ENCODE assay signal across 21 cellular contexts in the genomic region with DNA sequence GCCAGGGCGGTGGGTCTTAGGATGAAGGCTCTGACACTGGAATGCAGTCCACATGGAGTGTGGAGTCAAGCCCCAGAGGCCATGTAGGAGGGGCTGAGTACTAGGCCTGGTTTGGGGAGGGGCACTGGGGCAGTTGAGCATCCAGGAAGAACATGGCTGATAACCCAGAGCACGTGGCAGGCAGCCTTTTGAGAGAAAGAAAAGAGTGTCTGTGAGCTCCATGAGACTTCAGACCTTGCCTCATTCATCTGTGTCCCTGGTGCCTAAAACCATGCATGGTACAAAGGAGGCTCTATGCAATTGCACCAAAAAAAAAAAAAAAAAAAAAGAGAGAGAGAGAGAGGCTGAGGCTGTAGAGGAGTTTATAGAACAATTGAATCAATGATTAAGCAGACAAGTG. TPM values are rescaled to one million over a fixed set of nuclear protein-coding genes. Genes with fewer than 3 reads are reported as not detected.
DNase-seq lines count a peak whose midpoint lies in the region; ATAC-seq and TF ChIP-seq lines count a peak whose summit lies in the region.
"Had no signal": no experiment of that assay in that cellular context is flagged by ENCODE, and none has a peak within 500 bp of the region (broad histone marks: within the 10 kb centered on the region; RNA-seq: fewer than 3 reads in every experiment).

No MANE protein-coding gene starts in this region.

- no peaks in the 10 kb centered on the region for H3K9me3 ChIP-seq in RWPE2 (ENCODE audit: severe bottlenecking)
- H3K9me3 ChIP-seq in hepatocyte (ENCODE audit: low read depth) = no peaks in the 10 kb centered on the region
- H3K9me3 ChIP-seq: BLaER1, HAP-1 had no signal

- H3K27ac ChIP-seq in RWPE2 (ENCODE audit: poor library complexity, severe bottlenecking) = no peak overlapping the region
- no peak overlapping the region for H3K27ac ChIP-seq in hepatocyte
- no peak overlapping the region for H3K27ac ChIP-seq in mesendoderm (ENCODE audit: low read depth, low read length)
- H3K27ac ChIP-seq: BLaER1, GM23248 had no signal

- 0 out of 2 replicates have a peak, but pooled peaks cover 6% of the 10 kb centered on the region for H3K36me3 ChIP-seq in RWPE2 (ENCODE audit: low read depth)
- no peaks in the 10 kb centered on the region for H3K36me3 ChIP-seq in hepatocyte (replicated peaks; ENCODE audit: insufficient read depth, low read depth)
- H3K36me3 ChIP-seq in mesendoderm (ENCODE audit: control insufficient read depth, insufficient read depth, low read length) = no peaks in the 10 kb centered on the region

- H3K4me3 ChIP-seq in RWPE2 (ENCODE audit: severe bottlenecking) = no peak overlapping the region
- no peak overlapping the region for H3K4me3 ChIP-seq in hepatocyte
- no peak overlapping the region for H3K4me3 ChIP-seq in mesendoderm (ENCODE audit: low read length)
- H3K4me3 ChIP-seq: BLaER1, GM23248, HAP-1 had no signal

- H3K4me2 ChIP-seq in hepatocyte (no peak overlapping the region), mesendoderm (ENCODE audit: low read length) (no peak overlapping the region)
- H3K4me2 ChIP-seq: BLaER1 had no signal

- H3K4ac ChIP-seq in mesendoderm (ENCODE audit: low read depth, low read length) = no peak overlapping the region

- peak; percentile 40 for DNase-seq in COLO829 (ENCODE audit: low spot score)
- DNase-seq in RWPE2 (ENCODE audit: low spot score) = peak; percentile 19
- DNase-seq in hepatocyte (ENCODE audit: low spot score) = peak; percentile 3
- DNase-seq in mesendoderm = no peak
- DNase-seq in activated T-cell treated with anti-CD3 and anti-CD28 coated beads, Interleukin-2, amount 50 U/mL, for 24 hours = no peak
- no peak for DNase-seq in cortex of kidney (lab: John Stamatoyannopoulos, UW)
- DNase-seq: 8988T; CD8-positive, alpha-beta T cell; COR-L47; DMS153; DMS79; GDM1; GM23248 had no signal

- H3K27me3 ChIP-seq in RWPE2 (ENCODE audit: insufficient read depth, poor library complexity, severe bottlenecking) = no peaks in the 10 kb centered on the region
- no peaks in the 10 kb centered on the region for H3K27me3 ChIP-seq in hepatocyte
- no peaks in the 10 kb centered on the region for H3K27me3 ChIP-seq in mesendoderm (ENCODE audit: insufficient read depth, low read length, poor library complexity)
- H3K27me3 ChIP-seq: BLaER1 had no signal

- H4K20me1 ChIP-seq in hepatocyte (ENCODE audit: insufficient read depth, poor library complexity, severe bottlenecking) = no peaks in the 10 kb centered on the region
- H4K20me1 ChIP-seq: BLaER1 had no signal

- no peak overlapping the region for H3K4me3 Mint-ChIP-seq in activated T-cell treated with anti-CD3 and anti-CD28 coated beads, Interleukin-2, amount 50 U/mL, for 24 hours
- H3K4me3 Mint-ChIP-seq: CD8-positive, alpha-beta T cell; IgD-negative memory B cell had no signal

- H2AK5ac ChIP-seq in mesendoderm (ENCODE audit: low read length) = no peak overlapping the region

- no peaks in the 10 kb centered on the region for H3K79me1 ChIP-seq in mesendoderm (ENCODE audit: low read length)

- no peak overlapping the region for H3K27ac Mint-ChIP-seq in activated T-cell treated with anti-CD3 and anti-CD28 coated beads, Interleukin-2, amount 50 U/mL, for 24 hours
- H3K27ac Mint-ChIP-seq: CD8-positive, alpha-beta T cell; IgD-negative memory B cell had no signal

- H2BK5ac ChIP-seq in mesendoderm (ENCODE audit: low read length) = no peak overlapping the region

- no peak overlapping the region for H3K23ac ChIP-seq in mesendoderm (ENCODE audit: low read length)

- ATAC-seq in RWPE2 (ENCODE audit: low read depth) (no peak), HG03432 (IDR thresholded peaks at IDR 0.05; ENCODE audit: unreplicated experiment) (no peak)
- ATAC-seq: CD8-positive, alpha-beta T cell had no signal

- H3K4me1 Mint-ChIP-seq in activated T-cell treated with anti-CD3 and anti-CD28 coated beads, Interleukin-2, amount 50 U/mL, for 24 hours (ENCODE audit: low read depth) = no peaks in the 10 kb centered on the region
- H3K4me1 Mint-ChIP-seq: IgD-negative memory B cell had no signal

- no peak overlapping the region for H3K9ac ChIP-seq in mesendoderm (ENCODE audit: low read length)
- H3K9ac ChIP-seq: BLaER1, GM23248 had no signal

- no peak overlapping the region for H4K8ac ChIP-seq in mesendoderm (ENCODE audit: low read depth, low read length)

- H3K4me1 ChIP-seq in RWPE2 (ENCODE audit: insufficient read depth, poor library complexity, severe bottlenecking) (peaks cover 5% of the 10 kb centered on the region), hepatocyte (ENCODE audit: insufficient read depth) (peaks cover 11% of the 10 kb centered on the region), mesendoderm (ENCODE audit: control insufficient read depth, low read depth, low read length) (peaks cover 19% of the 10 kb centered on the region)
- H3K4me1 ChIP-seq: BLaER1, HAP-1 had no signal

- H2AFZ ChIP-seq in hepatocyte = no peak overlapping the region
- H2AFZ ChIP-seq: GM23248 had no signal

- no peaks in the 10 kb centered on the region for H3K27me3 Mint-ChIP-seq in activated T-cell treated with anti-CD3 and anti-CD28 coated beads, Interleukin-2, amount 50 U/mL, for 24 hours
- H3K27me3 Mint-ChIP-seq: IgD-negative memory B cell had no signal

- no peak overlapping the region for H2BK120ac ChIP-seq in mesendoderm (ENCODE audit: low read depth, low read length)

- no peaks in the 10 kb centered on the region for H3K9me2 ChIP-seq in hepatocyte (replicated peaks; ENCODE audit: insufficient read depth)

- no peak overlapping the region for H3K56ac ChIP-seq in mesendoderm (ENCODE audit: low read length)

- no peaks in the 10 kb centered on the region for H3K9me3 Mint-ChIP-seq in activated T-cell treated with anti-CD3 and anti-CD28 coated beads, Interleukin-2, amount 50 U/mL, for 24 hours
- H3K9me3 Mint-ChIP-seq: CD8-positive, alpha-beta T cell; IgD-negative memory B cell had no signal

- peaks cover 87% of the 10 kb centered on the region for H3K36me3 Mint-ChIP-seq in activated T-cell treated with anti-CD3 and anti-CD28 coated beads, Interleukin-2, amount 50 U/mL, for 24 hours (ENCODE audit: low read depth)

- WGBS in hepatocyte (ENCODE audit: low lambda C conversion rate, missing lambda C conversion rate) = 45% methylated on average over 2 of the region's 2 CpGs
- WGBS in mesendoderm (ENCODE audit: extremely low coverage, insufficient coverage, low lambda C conversion rate) = no CpG with 5 or more reads among the region's 2 CpGs

- no peak overlapping the region for H2BK15ac ChIP-seq in mesendoderm (replicated peaks; ENCODE audit: low read depth)

- H3K18ac ChIP-seq in mesendoderm (ENCODE audit: low read length) = no peak overlapping the region

- TF ChIP-seq CTCF in RWPE2 (IDR thresholded peaks at IDR 0.05; ENCODE audit: poor library complexity, severe bottlenecking) (no peak), hepatocyte (IDR thresholded peaks at IDR 0.05; ENCODE audit: poor library complexity) (no peak)

- H3K79me2 ChIP-seq in hepatocyte (no peaks in the 10 kb centered on the region), mesendoderm (ENCODE audit: control insufficient read depth, insufficient read depth, low read length) (no peaks in the 10 kb centered on the region)

- H4K5ac ChIP-seq in mesendoderm (ENCODE audit: low read length) = no peak overlapping the region

RNA-seq across cellular contexts. Expression of a gene that starts 14.6 kb away (rescaled TPM):
- 41.9 and 54.5 TPM in 2 replicates for total RNA-seq in hepatocyte
- 34.8 and 43.1 TPM in 2 replicates for polyA plus RNA-seq in hepatocyte
- polyA plus RNA-seq in mesendoderm (2013, experiment 1 of 2) = 7.0 TPM
- 6.5 TPM for polyA plus RNA-seq in mesendoderm (2013, experiment 2 of 2)

RNA-seq across cellular contexts. Expression of a gene that starts 19.9 kb away (rescaled TPM):
- 12.8 and 19.5 TPM in 2 replicates for total RNA-seq in hepatocyte
- 11.0 and 14.5 TPM in 2 replicates for polyA plus RNA-seq in hepatocyte
- 2.2 TPM for polyA plus RNA-seq in mesendoderm (2013, experiment 1 of 2)
- 2.6 TPM for polyA plus RNA-seq in mesendoderm (2013, experiment 2 of 2)

RNA-seq across cellular contexts. Expression of a gene that starts 21.3 kb away (rescaled TPM):
- total RNA-seq in hepatocyte = 1,128 and 1,263 TPM in 2 replicates
- polyA plus RNA-seq in hepatocyte = 613 and 763 TPM in 2 replicates
- not detected for polyA plus RNA-seq in mesendoderm (2013, experiment 1 of 2)
- polyA plus RNA-seq in mesendoderm (2013, experiment 2 of 2) = 0.04 TPM
- total RNA-seq: Daoy, GM23248, H4 had no signal
- polyA plus RNA-seq: IgD-negative memory B cell had no signal

RNA-seq across cellular contexts. Expression of a gene that starts 26.4 kb away (rescaled TPM):
- total RNA-seq in hepatocyte = not detected in 2 replicates
- polyA plus RNA-seq in hepatocyte = not detected in 2 replicates
- not detected for polyA plus RNA-seq in mesendoderm (2013, experiment 1 of 2)
- polyA plus RNA-seq in mesendoderm (2013, experiment 2 of 2) = not detected
- total RNA-seq: A673; CD8-positive, alpha-beta T cell; Daoy; GM23248; H4 had no signal
- polyA plus RNA-seq: AG04450, GM23248, IgD-negative memory B cell had no signal

RNA-seq across cellular contexts. Expression of a gene that starts 34.1 kb away (rescaled TPM):
- total RNA-seq in hepatocyte = 81.6 and 82.9 TPM in 2 replicates
- 118 and 122 TPM in 2 replicates for polyA plus RNA-seq in hepatocyte
- 70.0 TPM for polyA plus RNA-seq in mesendoderm (2013, experiment 1 of 2)
- polyA plus RNA-seq in mesendoderm (2013, experiment 2 of 2) = 71.5 TPM

Comparison
In these comparisons a context has a peak if more than half of its experiments do, and no peak if none do; other contexts are left out.
1. DNase-seq: peak in COLO829 (single experiment), RWPE2 (single experiment) and hepatocyte (single experiment); none in mesendoderm (single experiment), activated T-cell treated with anti-CD3 and anti-CD28 coated beads, Interleukin-2, amount 50 U/mL, for 24 hours (single experiment) and cortex of kidney (single experiment).